27 cellular contexts compared by ENCODE assay signal in genomic region chr5:53934126-53934856, GRCh38.
DNase-seq lines count a peak whose midpoint lies in the region; TF ChIP-seq lines count a peak whose summit lies in the region.
"Had no signal": no experiment of that assay in that cellular context is flagged by ENCODE, and none has a peak within 500 bp of the region (broad histone marks: within the 10 kb centered on the region; RNA-seq: fewer than 3 reads in every experiment).

No MANE protein-coding gene starts in this region.

- no peak overlapping the region for H2BK120ac ChIP-seq in trophoblast cell (ENCODE audit: insufficient read depth, low read length, poor library complexity)

- H3K27ac ChIP-seq in trophoblast cell (ENCODE audit: low read depth, low read length) = no peak overlapping the region
- H3K27ac ChIP-seq: adrenal gland, BLaER1, stomach, transverse colon had no signal

- WGBS in trophoblast cell (ENCODE audit: extremely low coverage, insufficient coverage, insufficient read length) = no CpG with 5 or more reads among the region's 4 CpGs

- H3K9me3 ChIP-seq in trophoblast cell (ENCODE audit: insufficient read depth, low read depth, low read length) = no peaks in the 10 kb centered on the region
- H3K9me3 ChIP-seq: adrenal gland, stomach, transverse colon had no signal

- no peak overlapping the region for H3K14ac ChIP-seq in trophoblast cell (ENCODE audit: low read length)

- H3K79me2 ChIP-seq in trophoblast cell (ENCODE audit: control insufficient read depth, insufficient read depth, low read length, poor library complexity) = no peaks in the 10 kb centered on the region

- H4K91ac ChIP-seq in trophoblast cell (ENCODE audit: low read depth, low read length) = no peak overlapping the region

- H4K8ac ChIP-seq in trophoblast cell (ENCODE audit: low read depth, low read length) = no peak overlapping the region

- no peak overlapping the region for H3K9ac ChIP-seq in trophoblast cell (ENCODE audit: low read length)
- H3K9ac ChIP-seq: BLaER1 had no signal

- H2BK5ac ChIP-seq in trophoblast cell (ENCODE audit: low read depth, low read length, poor library complexity) = no peak overlapping the region

- DNase-seq in A172 (ENCODE audit: low spot score) (peak; percentile 29), LHCN-M2 (ENCODE audit: low read depth) (peak; percentile 33), astrocyte of the cerebellum (ENCODE audit: low read depth) (peak; percentile 24), fibroblast of the aortic adventitia (ENCODE audit: low read depth) (peak; percentile 60), posterior cingulate gyrus (no peak), NCI-H1694 treated with DMSO at 0.1 percent for 48 hours (lab: John Stamatoyannopoulos, UW) (no peak), DMS79 treated with DMSO at 0.1 percent for 48 hours (lab: John Stamatoyannopoulos, UW) (no peak), trophoblast cell (no peak)
- DNase-seq: 8988T; activated CD8-positive, alpha-beta memory T cell treated with anti-CD3 and anti-CD28 coated beads, Interleukin-2, amount 50 U/mL, for 48 hours; activated effector memory CD4-positive, alpha-beta T cell treated with anti-CD3 and anti-CD28 coated beads, Interleukin-2, amount 50 U/mL, for 16 hours; Calu3; cerebellar nuclear complex; effector memory CD4-positive, alpha-beta T cell; head of caudate nucleus; KBM-7; left ventricle myocardium superior; MV-4-11; NCI-H187; NCI-H2227 treated with DMSO at 0.1 percent for 48 hours; NCI-H82; SHP77 treated with DMSO at 0.1 percent for 48 hours; stomach; T-helper 2 cell; transverse colon had no signal

- H2AFZ ChIP-seq in trophoblast cell (ENCODE audit: insufficient read depth, low read length, poor library complexity) = no peak overlapping the region

- H3K36me3 ChIP-seq in trophoblast cell (ENCODE audit: control insufficient read depth in 1 of 2, insufficient read depth in 2 of 2, low read length in 2 of 2) = no peaks in the 10 kb centered on the region
- H3K36me3 ChIP-seq: adrenal gland, transverse colon had no signal

- no peaks in the 10 kb centered on the region for H3K27me3 ChIP-seq in trophoblast cell (ENCODE audit: insufficient read depth, low read length)
- H3K27me3 ChIP-seq: adrenal gland, BLaER1, stomach, transverse colon had no signal

- no peak overlapping the region for H3K4me2 ChIP-seq in trophoblast cell (ENCODE audit: low read length)
- H3K4me2 ChIP-seq: BLaER1 had no signal

- no peak overlapping the region for H2BK12ac ChIP-seq in trophoblast cell (ENCODE audit: low read length)

- intact Hi-C loops in posterior cingulate gyrus (cut with DNase I) = no loop called here

- no peak overlapping the region for H2AK5ac ChIP-seq in trophoblast cell (ENCODE audit: low read length)

- H4K12ac ChIP-seq in trophoblast cell (ENCODE audit: low read depth, low read length) = no peak overlapping the region

- H3K4me1 ChIP-seq in trophoblast cell (ENCODE audit: control insufficient read depth in 1 of 2, insufficient read depth in 2 of 2, low read length in 2 of 2) = no peaks in the 10 kb centered on the region
- H3K4me1 ChIP-seq: transverse colon had no signal

- no peak for TF ChIP-seq CTCF in astrocyte of the cerebellum (IDR thresholded peaks at IDR 0.05; ENCODE audit: low read depth, low read length, missing control alignments)
- TF ChIP-seq CTCF in fibroblast of the aortic adventitia (IDR thresholded peaks at IDR 0.05; ENCODE audit: insufficient read depth, low read length) = no peak

- no peak overlapping the region for H3K23ac ChIP-seq in trophoblast cell (ENCODE audit: low read length)

- no peak overlapping the region for H3K18ac ChIP-seq in trophoblast cell (ENCODE audit: low read length)

- no peak overlapping the region for H3K4me3 ChIP-seq in astrocyte of the cerebellum (ENCODE audit: low read depth, low read length)
- H3K4me3 ChIP-seq in fibroblast of the aortic adventitia (ENCODE audit: low read depth, low read length) = no peak overlapping the region
- no peak overlapping the region for H3K4me3 ChIP-seq in trophoblast cell (ENCODE audit: low read depth, low read length)
- H3K4me3 ChIP-seq: adrenal gland, BLaER1, stomach, transverse colon had no signal

- H3K79me1 ChIP-seq in trophoblast cell (ENCODE audit: low read length) = no peaks in the 10 kb centered on the region

- H3K4ac ChIP-seq in trophoblast cell (ENCODE audit: low read depth, low read length) = no peak overlapping the region

- in situ Hi-C loops in astrocyte of the cerebellum (cut with HindIII; ENCODE audit: low sequenced_read_pairs) = no loop called here

Comparison
In these comparisons a context has a peak if more than half of its experiments do, and no peak if none do; other contexts are left out.
1. DNase-seq: peak in A172 (single experiment), LHCN-M2 (single experiment), astrocyte of the cerebellum (single experiment) and fibroblast of the aortic adventitia (single experiment); none in posterior cingulate gyrus (0 of 10), NCI-H1694 treated with DMSO at 0.1 percent for 48 hours (single experiment), DMS79 treated with DMSO at 0.1 percent for 48 hours (single experiment) and trophoblast cell (0 of 2).